ENCODE assay signal across 1 cellular context in genomic region chr1:161177112-161177935, GRCh38.
TF ChIP-seq lines count a peak whose summit lies in the region.

Gene B4GALT3, minus strand, starts transcription at chr1:161177507. Its CDS starts 1,447 bp downstream, at chr1:161176060.

TF ChIP-seq in GM12878, 131 proteins besides CTCF, POLR2A, EP300 and RAD21 (continued from another document and continues in another):
- TF ChIP-seq PRDM15 (CRISPR knock-in tag; IDR thresholded peaks at IDR 0.05) (no peak), SPI1 (IDR thresholded peaks at IDR 0.05; ENCODE audit: borderline replicate concordance, insufficient read depth, low read depth, low read length) (no peak), SIN3A (IDR thresholded peaks at IDR 0.05; ENCODE audit: low read depth, low read length) (no peak), HDAC2 (IDR thresholded peaks at IDR 0.05) (no peak), POU2F2 (IDR thresholded peaks at IDR 0.05; ENCODE audit: borderline replicate concordance, low read depth, low read length) (peak; percentile 73), CBX3 (IDR thresholded peaks at IDR 0.05; ENCODE audit: borderline replicate concordance, low read depth) (no peak), IKZF2 (IDR thresholded peaks at IDR 0.05) (no peak; a peak in 1 of 4 replicates), SREBF2 (IDR thresholded peaks at IDR 0.05; ENCODE audit: low read length) (no peak), RELA (IDR thresholded peaks at IDR 0.05; ENCODE audit: borderline replicate concordance, partially characterized antibody) (no peak), NR2C1 (IDR thresholded peaks at IDR 0.05) (no peak), PAX8 (IDR thresholded peaks at IDR 0.05) (no peak), TAF1 (IDR thresholded peaks at IDR 0.05; ENCODE audit: borderline replicate concordance, low read depth, low read length) (peak; percentile 89; the same call in 1 of the 2 replicates), MAX (IDR thresholded peaks at IDR 0.05; ENCODE audit: low read depth, low read length) (peak; percentile 50; the same call in 1 of the 2 replicates), MXI1 (IDR thresholded peaks at IDR 0.05; ENCODE audit: low read depth, low read length) (no peak), YBX1 (IDR thresholded peaks at IDR 0.05) (no peak), HCFC1 (IDR thresholded peaks at IDR 0.05; ENCODE audit: low read length) (peak; percentile 62), NFXL1 (IDR thresholded peaks at IDR 0.05; ENCODE audit: borderline replicate concordance) (no peak), E4F1 (IDR thresholded peaks at IDR 0.05; ENCODE audit: borderline replicate concordance, partially characterized antibody) (no peak), FOXK2 (IDR thresholded peaks at IDR 0.05) (no peak), GABPA (IDR thresholded peaks at IDR 0.05; ENCODE audit: low read depth) (no peak), RUNX3 (IDR thresholded peaks at IDR 0.05; ENCODE audit: low read length) (peak; percentile 51), CEBPB (IDR thresholded peaks at IDR 0.05; ENCODE audit: borderline replicate concordance in 1 of 2, low read depth in 2 of 2, low read length in 2 of 2) (no peak), CREM (IDR thresholded peaks at IDR 0.05; ENCODE audit: low read depth) (peak; percentile 73), STAT3 (IDR thresholded peaks at IDR 0.05; ENCODE audit: low read depth, low read length) (no peak), BRCA1 (IDR thresholded peaks at IDR 0.05; ENCODE audit: low read depth, low read length) (no peak), HDAC6 (IDR thresholded peaks at IDR 0.05; ENCODE audit: unreplicated experiment) (no peak), ZNF384 (IDR thresholded peaks at IDR 0.05; ENCODE audit: borderline replicate concordance, low read depth, low read length) (no peak), MTA3 (IDR thresholded peaks at IDR 0.05; ENCODE audit: borderline replicate concordance, low read length) (no peak), KDM1A (IDR thresholded peaks at IDR 0.05; ENCODE audit: borderline replicate concordance) (no peak), CHD2 (IDR thresholded peaks at IDR 0.05; ENCODE audit: borderline replicate concordance, low read depth, low read length) (no peak), MLLT1 (IDR thresholded peaks at IDR 0.05) (no peak; the same call in none of the 2 replicates), BACH1 (IDR thresholded peaks at IDR 0.05; ENCODE audit: borderline replicate concordance) (no peak), NR2F1 (conservative IDR thresholded peaks at IDR 0.05) (peak; percentile 81; the same call in 1 of the 2 replicates), ATF2 (IDR thresholded peaks at IDR 0.05; ENCODE audit: low read length) (no peak), SMAD5 (IDR thresholded peaks at IDR 0.05; ENCODE audit: low read depth) (peak; percentile 39; the same call in 1 of the 2 replicates), SUZ12 (IDR thresholded peaks at IDR 0.05; ENCODE audit: unreplicated experiment) (no peak), NFIC (IDR thresholded peaks at IDR 0.05; ENCODE audit: low read depth, low read length) (no peak), ZSCAN29 (IDR thresholded peaks at IDR 0.05) (no peak), FOS (IDR thresholded peaks at IDR 0.05; ENCODE audit: borderline replicate concordance, extremely low read depth, insufficient read length) (no peak), POLR2AphosphoS2 (IDR thresholded peaks at IDR 0.05; ENCODE audit: low read depth, low read length) (peak; percentile 75), EZH2 (IDR thresholded peaks at IDR 0.05; ENCODE audit: borderline replicate concordance, control insufficient read depth, low read depth, low read length) (no peak), ATF7 (IDR thresholded peaks at IDR 0.05; ENCODE audit: low read depth) (peak; percentile 59; the same call in 1 of the 2 replicates), NBN (IDR thresholded peaks at IDR 0.05) (peak; percentile 88), MEF2B (IDR thresholded peaks at IDR 0.05; ENCODE audit: partially characterized antibody, poor library complexity, severe bottlenecking) (no peak), SMARCA5 (IDR thresholded peaks at IDR 0.05) (no peak), SMC3 (IDR thresholded peaks at IDR 0.05; ENCODE audit: borderline replicate concordance, low read length) (no peak), TCF3 (IDR thresholded peaks at IDR 0.05; ENCODE audit: borderline replicate concordance, insufficient read depth, low read depth, low read length) (no peak), SKIL (IDR thresholded peaks at IDR 0.05; ENCODE audit: low read depth, poor library complexity, severe bottlenecking) (no peak), JUNB (IDR thresholded peaks at IDR 0.05) (no peak), MYC (IDR thresholded peaks at IDR 0.05; ENCODE audit: insufficient read depth, insufficient read length, insufficient replicate concordance, low read length, severe bottlenecking) (no peak), EED (IDR thresholded peaks at IDR 0.05; ENCODE audit: low read depth) (no peak), CBX5 (IDR thresholded peaks at IDR 0.05; ENCODE audit: low read depth) (no peak), USF2 (IDR thresholded peaks at IDR 0.05; ENCODE audit: borderline replicate concordance, low read depth, low read length) (no peak), MYB (IDR thresholded peaks at IDR 0.05; ENCODE audit: borderline replicate concordance, low read depth, low read length) (no peak), TCF12 (IDR thresholded peaks at IDR 0.05; ENCODE audit: low read depth, low read length) (peak; percentile 51; the same call in 1 of the 2 replicates), ZNF274 (IDR thresholded peaks at IDR 0.05; ENCODE audit: insufficient read depth, insufficient read length) (no peak), BCL11A (IDR thresholded peaks at IDR 0.05; ENCODE audit: low read depth, low read length) (no peak), ZNF217 (IDR thresholded peaks at IDR 0.05) (no peak), IRF3 (IDR thresholded peaks at IDR 0.05) (no peak), SREBF1 (IDR thresholded peaks at IDR 0.05; ENCODE audit: low read length) (no peak), NFYA (IDR thresholded peaks at IDR 0.05; ENCODE audit: borderline replicate concordance, low read depth, low read length) (no peak), SMAD1 (IDR thresholded peaks at IDR 0.05; ENCODE audit: low read depth, partially characterized antibody) (no peak), IKZF1 (conservative IDR thresholded peaks at IDR 0.05) (no peak), BHLHE40 (IDR thresholded peaks at IDR 0.05; ENCODE audit: borderline replicate concordance in 1 of 2, low read depth in 2 of 2, low read length in 1 of 2) (no peak), TCF7 (IDR thresholded peaks at IDR 0.05; ENCODE audit: borderline replicate concordance) (no peak), TBL1XR1 (IDR thresholded peaks at IDR 0.05; ENCODE audit: low read depth, low read length) (no peak)
